ENCODE assay signal across 9 cellular contexts in the genomic region with DNA sequence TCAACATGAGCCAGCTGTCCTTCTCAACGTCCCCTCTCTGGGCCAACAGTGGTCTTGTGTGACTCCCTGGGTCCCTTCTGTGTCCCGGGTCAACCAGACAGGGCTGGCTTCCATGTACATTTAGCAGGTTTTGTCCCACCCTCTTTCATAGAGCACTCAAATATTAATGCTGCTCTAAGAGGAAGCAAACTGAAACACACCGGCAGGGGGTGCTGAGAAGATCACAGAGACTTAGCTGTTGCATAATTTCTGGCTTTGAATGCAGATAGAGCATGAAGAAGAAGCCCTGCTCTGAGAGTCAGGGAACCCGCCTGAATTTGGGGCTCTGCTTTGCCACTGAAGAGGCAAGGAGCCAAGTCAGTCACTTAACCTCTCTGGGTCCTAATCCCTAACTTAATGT.
A peak's percentile ranks its signal among the peaks of the same experiment; 100 is the strongest.
DNase-seq lines count a peak whose midpoint lies in the region; ATAC-seq and TF ChIP-seq lines count a peak whose summit lies in the region.
"Had no signal": no experiment of that assay in that cellular context is flagged by ENCODE, and none has a peak within 500 bp of the region (broad histone marks: within the 10 kb centered on the region; RNA-seq: fewer than 3 reads in every experiment).

No MANE protein-coding gene starts in this region.

- peak; percentile 26 for DNase-seq in activated naive CD4-positive, alpha-beta T cell treated with anti-CD3 and anti-CD28 coated beads, Interleukin-2, amount 10 ng/mL, durations not matched to agents 7 days and 5 days
- no peak for DNase-seq in activated naive CD4-positive, alpha-beta T cell treated with Interleukin-2 at 50 U/mL for 16 hours
- DNase-seq in NAMALWA (ENCODE audit: low spot score) = peak; percentile 71
- DNase-seq in body of pancreas = peak; percentile 40 to 59 (median 48)
- no peak for DNase-seq in type B pancreatic cell (ENCODE audit: extremely low spot score, unreplicated experiment)
- no peak for DNase-seq in putamen (ENCODE audit: low spot score)
- no peak for DNase-seq in mucosa of gallbladder (ENCODE audit: low spot score)
- DNase-seq in activated T-cell treated with anti-CD3 and anti-CD28 coated beads, Interleukin-2, amount 50 U/mL, for 4 hours = no peak
- DNase-seq: naive thymus-derived CD4-positive, alpha-beta T cell had no signal

- TF ChIP-seq POLR2A in body of pancreas (IDR thresholded peaks at IDR 0.05) = no peak

- 35 to 51% methylated on average over 3 to 4 of the region's 4 CpGs for WGBS in body of pancreas, 2 donors

- no peaks in the 10 kb centered on the region for H3K36me3 ChIP-seq in body of pancreas (replicated peaks in 1 of 2; ENCODE audit: insufficient read depth in 1 of 2, low read depth in 2 of 2)

- no peaks in the 10 kb centered on the region for H3K4me1 ChIP-seq in body of pancreas

- no peaks in the 10 kb centered on the region for H3K9me3 ChIP-seq in body of pancreas

- no peak overlapping the region for H3K27ac ChIP-seq in body of pancreas

- H3K9me3 Mint-ChIP-seq in activated naive CD4-positive, alpha-beta T cell treated with anti-CD3 and anti-CD28 coated beads, Interleukin-2, amount 10 ng/mL, durations not matched to agents 7 days and 5 days = no peaks in the 10 kb centered on the region
- H3K9me3 Mint-ChIP-seq in type B pancreatic cell = peaks cover 5% of the 10 kb centered on the region
- H3K9me3 Mint-ChIP-seq in activated T-cell treated with anti-CD3 and anti-CD28 coated beads, Interleukin-2, amount 50 U/mL, for 4 hours = no peaks in the 10 kb centered on the region

- H3K27me3 Mint-ChIP-seq in activated naive CD4-positive, alpha-beta T cell treated with anti-CD3 and anti-CD28 coated beads, Interleukin-2, amount 10 ng/mL, durations not matched to agents 7 days and 5 days = peaks cover 29% of the 10 kb centered on the region
- peaks cover 48% of the 10 kb centered on the region for H3K27me3 Mint-ChIP-seq in type B pancreatic cell
- peaks cover 16% of the 10 kb centered on the region for H3K27me3 Mint-ChIP-seq in activated T-cell treated with anti-CD3 and anti-CD28 coated beads, Interleukin-2, amount 50 U/mL, for 4 hours (ENCODE audit: low read depth)

- TF ChIP-seq CTCF in body of pancreas (IDR thresholded peaks at IDR 0.05) = peak in 6 of 7 experiments; percentile 12 to 52 (median 34)
- TF ChIP-seq CTCF in type B pancreatic cell (conservative IDR thresholded peaks at IDR 0.05) = peak; percentile 36

- CTCF ChIA-PET in activated naive CD4-positive, alpha-beta T cell treated with anti-CD3 and anti-CD28 coated beads, Interleukin-2, amount 10 ng/mL, durations not matched to agents 7 days and 5 days (lab: Charles Lee) = no interaction called here

- H3K4me1 Mint-ChIP-seq in activated naive CD4-positive, alpha-beta T cell treated with anti-CD3 and anti-CD28 coated beads, Interleukin-2, amount 10 ng/mL, durations not matched to agents 7 days and 5 days = no peaks in the 10 kb centered on the region
- H3K4me1 Mint-ChIP-seq in type B pancreatic cell (ENCODE audit: unreplicated experiment) = peaks cover 31% of the 10 kb centered on the region
- no peaks in the 10 kb centered on the region for H3K4me1 Mint-ChIP-seq in activated T-cell treated with anti-CD3 and anti-CD28 coated beads, Interleukin-2, amount 50 U/mL, for 4 hours (ENCODE audit: low read depth)
- H3K4me1 Mint-ChIP-seq: naive thymus-derived CD4-positive, alpha-beta T cell had no signal

- no peak overlapping the region for H3K4me3 ChIP-seq in body of pancreas

- intact Hi-C loops in body of pancreas (cut with DNase I) = loop anchor here (10.0 kb wide), 1 partner anchor 130 kb away; no protein-coding TSS in a partner anchor

- H3K27me3 ChIP-seq in body of pancreas = no peaks in the 10 kb centered on the region

- H3K27ac Mint-ChIP-seq in activated naive CD4-positive, alpha-beta T cell treated with anti-CD3 and anti-CD28 coated beads, Interleukin-2, amount 10 ng/mL, durations not matched to agents 7 days and 5 days = no peak overlapping the region
- no peak overlapping the region for H3K27ac Mint-ChIP-seq in type B pancreatic cell
- H3K27ac Mint-ChIP-seq: naive thymus-derived CD4-positive, alpha-beta T cell had no signal

- no peaks in the 10 kb centered on the region for H3K36me3 Mint-ChIP-seq in activated naive CD4-positive, alpha-beta T cell treated with anti-CD3 and anti-CD28 coated beads, Interleukin-2, amount 10 ng/mL, durations not matched to agents 7 days and 5 days
- peaks cover 3% of the 10 kb centered on the region for H3K36me3 Mint-ChIP-seq in type B pancreatic cell
- H3K36me3 Mint-ChIP-seq in activated T-cell treated with anti-CD3 and anti-CD28 coated beads, Interleukin-2, amount 50 U/mL, for 4 hours (ENCODE audit: insufficient read depth) = no peaks in the 10 kb centered on the region

- no peak overlapping the region for H3K4me3 Mint-ChIP-seq in activated naive CD4-positive, alpha-beta T cell treated with anti-CD3 and anti-CD28 coated beads, Interleukin-2, amount 10 ng/mL, durations not matched to agents 7 days and 5 days
- H3K4me3 Mint-ChIP-seq in type B pancreatic cell = no peak overlapping the region
- H3K4me3 Mint-ChIP-seq in activated T-cell treated with anti-CD3 and anti-CD28 coated beads, Interleukin-2, amount 50 U/mL, for 4 hours = no peak overlapping the region
- H3K4me3 Mint-ChIP-seq: naive thymus-derived CD4-positive, alpha-beta T cell had no signal

- peak; percentile 40 for ATAC-seq in body of pancreas
- ATAC-seq in activated T-cell treated with anti-CD3 and anti-CD28 coated beads, Interleukin-2, amount 50 U/mL, for 4 hours = no peak
- ATAC-seq: naive thymus-derived CD4-positive, alpha-beta T cell had no signal

Comparison
In these comparisons a context has a peak if more than half of its experiments do, and no peak if none do; other contexts are left out.
1. DNase-seq: peak in activated naive CD4-positive, alpha-beta T cell treated with anti-CD3 and anti-CD28 coated beads, Interleukin-2, amount 10 ng/mL, durations not matched to agents 7 days and 5 days (single experiment), NAMALWA (single experiment) and body of pancreas (4 of 4); none in activated naive CD4-positive, alpha-beta T cell treated with Interleukin-2 at 50 U/mL for 16 hours (single experiment), type B pancreatic cell (single experiment), putamen (single experiment), mucosa of gallbladder (single experiment) and activated T-cell treated with anti-CD3 and anti-CD28 coated beads, Interleukin-2, amount 50 U/mL, for 4 hours (single experiment).